Comparison of ENCODE assay signal across 8 cellular contexts in the genomic region with DNA sequence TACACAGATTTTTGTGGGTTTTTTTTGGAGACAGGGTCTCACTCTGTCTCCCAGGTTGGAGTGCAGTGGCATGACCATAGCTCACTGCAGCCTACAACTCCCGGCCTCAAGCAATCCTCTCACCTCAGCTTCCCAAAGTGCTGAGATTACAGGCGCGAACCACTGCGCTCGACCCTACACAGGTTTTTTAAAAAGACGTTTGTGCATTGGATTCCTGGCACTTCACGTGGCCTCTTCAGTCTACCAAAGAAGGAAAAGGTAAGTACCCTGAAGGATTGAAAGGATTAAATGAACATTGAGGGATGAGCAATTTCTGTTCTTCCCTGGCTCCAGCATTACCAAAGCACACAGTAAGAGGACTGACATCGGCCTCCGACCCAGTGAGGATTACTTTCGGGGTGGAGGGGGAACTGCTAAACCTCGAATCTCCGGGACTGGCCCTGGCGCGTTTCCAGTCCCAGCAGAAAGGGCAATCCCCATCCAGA. TPM values are rescaled to one million over a fixed set of nuclear protein-coding genes. Genes with fewer than 3 reads are reported as not detected.
A peak's percentile ranks its signal among the peaks of the same experiment; 100 is the strongest.
DNase-seq lines count a peak whose midpoint lies in the region; ATAC-seq, FAIRE-seq and TF ChIP-seq lines count a peak whose summit lies in the region.

No MANE protein-coding gene starts in this region.

- peak overlapping the region; percentile 95 for H3K4me3 Mint-ChIP-seq in activated naive CD4-positive, alpha-beta T cell treated with anti-CD3 and anti-CD28 coated beads for 36 hours
- peak overlapping the region; percentile 89 for H3K4me3 Mint-ChIP-seq in astrocyte (ENCODE audit: unreplicated experiment)

- peak overlapping the region; percentile 94 for H3K9ac ChIP-seq in astrocyte (ENCODE audit: low read length)

- no peaks in the 10 kb centered on the region for H3K9me3 Mint-ChIP-seq in activated naive CD4-positive, alpha-beta T cell treated with anti-CD3 and anti-CD28 coated beads for 36 hours
- H3K9me3 Mint-ChIP-seq in astrocyte (ENCODE audit: unreplicated experiment): no peaks in the 10 kb centered on the region

- peaks cover 55% of the 10 kb centered on the region for H3K4me1 Mint-ChIP-seq in activated naive CD4-positive, alpha-beta T cell treated with anti-CD3 and anti-CD28 coated beads for 36 hours (ENCODE audit: low read depth)
- H3K4me1 Mint-ChIP-seq in astrocyte (ENCODE audit: low read depth, unreplicated experiment): peaks cover 15% of the 10 kb centered on the region

- H3K4me3 ChIP-seq in astrocyte (ENCODE audit: insufficient read depth, low read depth, low read length) (peak overlapping the region; percentile 66), lung (peak overlapping the region; percentile 44), upper lobe of right lung (peak overlapping the region; percentile 89)

- H3K27ac ChIP-seq in astrocyte (ENCODE audit: low read depth, low read length) (no peak overlapping the region), lung (ENCODE audit: low read depth in 1 of 2, low read length in 1 of 2) (peak overlapping the region; percentile 58 to 68), upper lobe of right lung (peak overlapping the region; percentile 98)

- peaks cover 19% of the 10 kb centered on the region for H3K36me3 Mint-ChIP-seq in activated naive CD4-positive, alpha-beta T cell treated with anti-CD3 and anti-CD28 coated beads for 36 hours (ENCODE audit: low read depth)
- H3K36me3 Mint-ChIP-seq in astrocyte (ENCODE audit: low read depth, unreplicated experiment): peaks cover 3% of the 10 kb centered on the region

- H3K27me3 Mint-ChIP-seq in activated naive CD4-positive, alpha-beta T cell treated with anti-CD3 and anti-CD28 coated beads for 36 hours (ENCODE audit: low read depth): no peaks in the 10 kb centered on the region
- no peaks in the 10 kb centered on the region for H3K27me3 Mint-ChIP-seq in astrocyte (ENCODE audit: low read depth, unreplicated experiment)

- H4K20me1 ChIP-seq in astrocyte (ENCODE audit: insufficient read depth, low read length): peaks cover 40% of the 10 kb centered on the region

- H3K36me3 ChIP-seq in astrocyte (ENCODE audit: insufficient read depth, low read length): peaks cover 3% of the 10 kb centered on the region
- H3K36me3 ChIP-seq in lung (ENCODE audit: control insufficient read depth in 2 of 2, insufficient read depth in 2 of 2, low read length in 2 of 2): no peaks in the 10 kb centered on the region
- H3K36me3 ChIP-seq in upper lobe of right lung: no peaks in the 10 kb centered on the region

- H3K27ac Mint-ChIP-seq in activated naive CD4-positive, alpha-beta T cell treated with anti-CD3 and anti-CD28 coated beads for 36 hours: peak overlapping the region; percentile 93
- H3K27ac Mint-ChIP-seq in astrocyte (ENCODE audit: unreplicated experiment): peak overlapping the region; percentile 66

- ATAC-seq in lung (ENCODE audit: insufficient read depth, low FRiP score) (no peak), upper lobe of right lung (no peak), GM21381 (IDR thresholded peaks at IDR 0.05; ENCODE audit: unreplicated experiment) (no peak)

- H3K4me1 ChIP-seq in astrocyte (ENCODE audit: insufficient read depth, low read length) (peaks cover 18% of the 10 kb centered on the region), lung (ENCODE audit: control insufficient read depth in 2 of 2, insufficient read depth in 2 of 2, low read length in 2 of 2) (peaks cover 4 to 18% of the 10 kb centered on the region in 2 donors), upper lobe of right lung (peaks cover 38% of the 10 kb centered on the region)

- H3K79me2 ChIP-seq in astrocyte (ENCODE audit: insufficient read depth, low read length): peaks cover 50% of the 10 kb centered on the region

- H3K9me3 ChIP-seq in astrocyte (ENCODE audit: insufficient read depth, low read depth, low read length): no peaks in the 10 kb centered on the region
- H3K9me3 ChIP-seq in lung (ENCODE audit: control insufficient read depth in 2 of 2, insufficient read depth in 1 of 2, low read length in 1 of 2): no peaks in the 10 kb centered on the region
- H3K9me3 ChIP-seq in upper lobe of right lung: no peaks in the 10 kb centered on the region

- TF ChIP-seq CTCF in astrocyte (IDR thresholded peaks at IDR 0.05; ENCODE audit: insufficient read depth, low read depth, low read length) (no peak), lung (IDR thresholded peaks at IDR 0.05; ENCODE audit: control extremely low read depth, extremely low read depth) (no peak), upper lobe of right lung (IDR thresholded peaks at IDR 0.05) (no peak)

- peak overlapping the region; percentile 98 for H3K4me2 ChIP-seq in astrocyte (ENCODE audit: low read length)

- WGBS in lung, 2 donors: 8 to 9% methylated on average over 14 of the region's 14 CpGs

- CTCF ChIA-PET in activated naive CD4-positive, alpha-beta T cell treated with anti-CD3 and anti-CD28 coated beads for 36 hours (lab: Charles Lee): interaction anchor here (0.8 kb wide), 1 partner anchor 211 kb away, joined by 3 read pairs; no protein-coding TSS in a partner anchor

- H2AFZ ChIP-seq in astrocyte (ENCODE audit: low read depth, low read length): peak overlapping the region; percentile 82

- H3K27me3 ChIP-seq in astrocyte (ENCODE audit: insufficient read depth, low read length) (no peaks in the 10 kb centered on the region), lung (ENCODE audit: control insufficient read depth, insufficient read depth) (no peaks in the 10 kb centered on the region), upper lobe of right lung (no peaks in the 10 kb centered on the region)

- intact Hi-C loops in activated naive CD4-positive, alpha-beta T cell treated with anti-CD3 and anti-CD28 coated beads for 36 hours (cut with micrococcal nuclease): loop anchor here (1.0 to 10.0 kb wide), 4 partner anchors 243 to 1430 kb away; a partner anchor contains a TSS
- intact Hi-C loops in upper lobe of right lung (cut with DNase I): no loop called here

- FAIRE-seq in astrocyte (lab: Jason Lieb, UNC): no peak

- no peak for DNase-seq in activated naive CD4-positive, alpha-beta T cell treated with anti-CD3 and anti-CD28 coated beads for 36 hours
- DNase-seq in activated naive CD4-positive, alpha-beta T cell treated with Interleukin-2 at 50 U/mL for 16 hours: no peak
- no peak for DNase-seq in astrocyte (ENCODE audit: low read depth)
- DNase-seq in lung (ENCODE audit: low spot score): no peak
- DNase-seq in upper lobe of right lung: no peak
- DNase-seq in activated gamma-delta T cell (lab: John Stamatoyannopoulos, UW): no peak
- no peak for DNase-seq in stimulated activated CD4-positive, alpha-beta T cell treated with anti-CD3 and anti-CD28 coated beads, Interleukin-4, amount 100 ng/mL, for 4 hours

RNA-seq across cellular contexts. Expression of a gene that starts 0.6 kb away (rescaled TPM):
- 100 to 1,000 TPM; 245 to 260 TPM for total RNA-seq in activated naive CD4-positive, alpha-beta T cell treated with anti-CD3 and anti-CD28 coated beads for 36 hours
- total RNA-seq in astrocyte: 228 and 236 TPM in 2 replicates
- total RNA-seq in lung: 100 to 1,000 TPM; 117 to 186 TPM
- polyA plus RNA-seq in lung: 100 to 1,000 TPM in 1 of 2 donors, 10 to 100 TPM in 1; 69.0 to 133 TPM
- total RNA-seq in upper lobe of right lung: 185 TPM

RNA-seq across cellular contexts. Expression of a gene that starts 24.9 kb away (rescaled TPM):
- 10 to 100 TPM; 71.0 to 72.8 TPM for total RNA-seq in activated naive CD4-positive, alpha-beta T cell treated with anti-CD3 and anti-CD28 coated beads for 36 hours
- total RNA-seq in astrocyte (48.7 and 50.2 TPM in 2 replicates), lung (10 to 100 TPM; 34.5 to 56.9 TPM), upper lobe of right lung (46.4 TPM)
- 10 to 100 TPM; 16.9 to 63.3 TPM for polyA plus RNA-seq in lung
